20 cellular contexts compared by ENCODE assay signal in the genomic region with DNA sequence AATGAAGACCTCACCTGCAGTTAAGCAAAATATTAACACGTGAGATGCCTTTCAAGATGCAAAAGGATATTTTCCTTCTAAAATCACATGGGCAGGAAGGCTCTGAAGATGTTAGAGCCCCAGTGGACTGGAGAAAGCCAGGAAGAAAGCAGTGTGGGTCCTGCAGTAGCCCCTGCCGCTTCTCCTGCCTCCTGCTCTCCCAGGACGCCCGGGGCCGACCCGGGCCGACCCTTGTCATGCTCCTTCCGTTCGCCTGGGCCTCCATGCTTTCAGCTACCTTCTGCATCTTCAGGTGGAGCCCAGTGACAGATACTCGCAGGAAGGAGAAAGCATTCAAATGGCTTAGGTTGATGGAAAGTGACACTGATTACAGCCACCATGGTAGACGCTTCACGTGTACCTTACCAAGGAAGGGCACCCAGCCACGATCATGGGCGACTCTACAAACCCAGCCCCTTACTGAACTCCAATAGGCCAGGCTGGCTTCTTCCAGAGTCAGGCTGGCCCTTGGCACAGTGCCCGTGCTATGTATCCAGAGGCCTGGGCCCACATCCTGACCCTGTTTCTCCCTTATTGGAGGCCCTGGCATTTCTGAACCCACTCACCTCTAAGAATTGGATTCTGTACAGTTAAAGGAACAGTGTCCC.
A peak's percentile ranks its signal among the peaks of the same experiment; 100 is the strongest.
DNase-seq lines count a peak whose midpoint lies in the region; ATAC-seq and TF ChIP-seq lines count a peak whose summit lies in the region.
"Had no signal": no experiment of that assay in that cellular context is flagged by ENCODE, and none has a peak within 500 bp of the region (broad histone marks: within the 10 kb centered on the region; RNA-seq: fewer than 3 reads in every experiment).

No MANE protein-coding gene starts in this region.

- no peak overlapping the region for H3K4me3 ChIP-seq in lower lobe of right lung
- no peak overlapping the region for H3K4me3 ChIP-seq in sigmoid colon

- ATAC-seq in WTC11 = no peak
- no peak for ATAC-seq in lower lobe of right lung

- POLR2A ChIA-PET in WTC11 (lab: Charles Lee) = interaction anchor here (0.7 kb wide), 1 partner anchor 22 kb away, joined by 3 read pairs; no protein-coding TSS in a partner anchor

- no peaks in the 10 kb centered on the region for H3K9me3 Mint-ChIP-seq in WTC11
- H3K9me3 Mint-ChIP-seq: CD4-positive, CD25-positive, alpha-beta regulatory T cell had no signal

- no peak overlapping the region for H3K4me3 Mint-ChIP-seq in WTC11
- H3K4me3 Mint-ChIP-seq: B cell; CD4-positive, CD25-positive, alpha-beta regulatory T cell had no signal

- peak; percentile 16 for DNase-seq in DMS 273 (lab: John Stamatoyannopoulos, UW; ENCODE audit: unreplicated experiment)
- no peak for DNase-seq in DMS 273 treated with DMSO at 0.1 percent for 48 hours (lab: John Stamatoyannopoulos, UW)
- no peak for DNase-seq in WTC11 (ENCODE audit: low spot score)
- DNase-seq in lower lobe of right lung = peak; percentile 48
- DNase-seq in sigmoid colon = no peak
- no peak for DNase-seq in NCI-H526 treated with DMSO at 0.1 percent for 48 hours (lab: John Stamatoyannopoulos, UW)
- no peak for DNase-seq in NCI-H82 (lab: John Stamatoyannopoulos, UW)
- DNase-seq in glomerular visceral epithelial cell (ENCODE audit: extremely low spot score) = no peak
- DNase-seq: Caco-2; CD4-positive, CD25-positive, alpha-beta regulatory T cell; DMS53; HCEC 1CT; NCI-H1105; NCI-H1694 treated with DMSO at 0.1 percent for 48 hours; NCI-H2107; NCI-H2227 treated with DMSO at 0.1 percent for 48 hours; NCI-H524 had no signal

- H3K4me1 ChIP-seq in lower lobe of right lung (no peaks in the 10 kb centered on the region), sigmoid colon (peaks cover 0 to 22% (median 14%) of the 10 kb centered on the region in 4 donors)
- H3K4me1 ChIP-seq: Caco-2 had no signal

- CTCF ChIA-PET in WTC11 (lab: Charles Lee) = interaction anchor here (0.5 to 1.1 kb wide), 3 partner anchors 24 to 488 kb away, joined by 3 to 4 read pairs (median 3); no protein-coding TSS in a partner anchor

- peaks cover 76% of the 10 kb centered on the region for H3K36me3 ChIP-seq in lower lobe of right lung
- H3K36me3 ChIP-seq in sigmoid colon = peaks cover 0 to 84% (median 26%) of the 10 kb centered on the region in 4 donors

- no peaks in the 10 kb centered on the region for H3K27me3 ChIP-seq in lower lobe of right lung (ENCODE audit: low read depth)
- H3K27me3 ChIP-seq in sigmoid colon = no peaks in the 10 kb centered on the region

- H3K27me3 Mint-ChIP-seq in WTC11 (ENCODE audit: low read depth) = no peaks in the 10 kb centered on the region
- H3K27me3 Mint-ChIP-seq: B cell; CD4-positive, CD25-positive, alpha-beta regulatory T cell had no signal

- intact Hi-C loops in lower lobe of right lung (cut with DNase I) (no loop called here), sigmoid colon (cut with DNase I) (no loop called here)

- peak overlapping the region; percentile 45; the same call in 1 of the 2 replicates for H3K27ac Mint-ChIP-seq in WTC11
- H3K27ac Mint-ChIP-seq: B cell; CD4-positive, CD25-positive, alpha-beta regulatory T cell had no signal

- H3K9me3 ChIP-seq in lower lobe of right lung = no peaks in the 10 kb centered on the region
- no peaks in the 10 kb centered on the region for H3K9me3 ChIP-seq in sigmoid colon
- H3K9me3 ChIP-seq: Caco-2 had no signal

- H3K36me3 Mint-ChIP-seq in WTC11 = peaks cover 4% of the 10 kb centered on the region; the same call in 1 of the 2 replicates

- TF ChIP-seq POLR2A in sigmoid colon (IDR thresholded peaks at IDR 0.05) = no peak

- WGBS in sigmoid colon, 2 donors = 79 to 80% methylated on average over 15 of the region's 15 CpGs

- H3K27ac ChIP-seq in lower lobe of right lung (no peak overlapping the region), sigmoid colon (peak overlapping the region in 3 of 4 donors; percentile 7 to 23 (median 17))
- H3K27ac ChIP-seq: 22Rv1, HL-60 had no signal

- H3K4me1 Mint-ChIP-seq in WTC11 = peaks cover 37% of the 10 kb centered on the region
- H3K4me1 Mint-ChIP-seq: B cell; CD4-positive, CD25-positive, alpha-beta regulatory T cell had no signal

- TF ChIP-seq CTCF in WTC11 (IDR thresholded peaks at IDR 0.05) (no peak), lower lobe of right lung (IDR thresholded peaks at IDR 0.05) (no peak), sigmoid colon (IDR thresholded peaks at IDR 0.05) (no peak)

- no peak for TF ChIP-seq EP300 in sigmoid colon (IDR thresholded peaks at IDR 0.05)

TF ChIP-seq in WTC11, 78 proteins besides CTCF, POLR2A, EP300 and RAD21:
- TF ChIP-seq, protein P1, sequence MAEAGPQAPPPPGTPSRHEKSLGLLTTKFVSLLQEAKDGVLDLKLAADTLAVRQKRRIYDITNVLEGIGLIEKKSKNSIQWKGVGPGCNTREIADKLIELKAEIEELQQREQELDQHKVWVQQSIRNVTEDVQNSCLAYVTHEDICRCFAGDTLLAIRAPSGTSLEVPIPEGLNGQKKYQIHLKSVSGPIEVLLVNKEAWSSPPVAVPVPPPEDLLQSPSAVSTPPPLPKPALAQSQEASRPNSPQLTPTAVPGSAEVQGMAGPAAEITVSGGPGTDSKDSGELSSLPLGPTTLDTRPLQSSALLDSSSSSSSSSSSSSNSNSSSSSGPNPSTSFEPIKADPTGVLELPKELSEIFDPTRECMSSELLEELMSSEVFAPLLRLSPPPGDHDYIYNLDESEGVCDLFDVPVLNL (CRISPR knock-in tag; IDR thresholded peaks at IDR 0.05; ENCODE audit: borderline replicate concordance, low read depth) = no peak
- TF ChIP-seq, protein P2, sequence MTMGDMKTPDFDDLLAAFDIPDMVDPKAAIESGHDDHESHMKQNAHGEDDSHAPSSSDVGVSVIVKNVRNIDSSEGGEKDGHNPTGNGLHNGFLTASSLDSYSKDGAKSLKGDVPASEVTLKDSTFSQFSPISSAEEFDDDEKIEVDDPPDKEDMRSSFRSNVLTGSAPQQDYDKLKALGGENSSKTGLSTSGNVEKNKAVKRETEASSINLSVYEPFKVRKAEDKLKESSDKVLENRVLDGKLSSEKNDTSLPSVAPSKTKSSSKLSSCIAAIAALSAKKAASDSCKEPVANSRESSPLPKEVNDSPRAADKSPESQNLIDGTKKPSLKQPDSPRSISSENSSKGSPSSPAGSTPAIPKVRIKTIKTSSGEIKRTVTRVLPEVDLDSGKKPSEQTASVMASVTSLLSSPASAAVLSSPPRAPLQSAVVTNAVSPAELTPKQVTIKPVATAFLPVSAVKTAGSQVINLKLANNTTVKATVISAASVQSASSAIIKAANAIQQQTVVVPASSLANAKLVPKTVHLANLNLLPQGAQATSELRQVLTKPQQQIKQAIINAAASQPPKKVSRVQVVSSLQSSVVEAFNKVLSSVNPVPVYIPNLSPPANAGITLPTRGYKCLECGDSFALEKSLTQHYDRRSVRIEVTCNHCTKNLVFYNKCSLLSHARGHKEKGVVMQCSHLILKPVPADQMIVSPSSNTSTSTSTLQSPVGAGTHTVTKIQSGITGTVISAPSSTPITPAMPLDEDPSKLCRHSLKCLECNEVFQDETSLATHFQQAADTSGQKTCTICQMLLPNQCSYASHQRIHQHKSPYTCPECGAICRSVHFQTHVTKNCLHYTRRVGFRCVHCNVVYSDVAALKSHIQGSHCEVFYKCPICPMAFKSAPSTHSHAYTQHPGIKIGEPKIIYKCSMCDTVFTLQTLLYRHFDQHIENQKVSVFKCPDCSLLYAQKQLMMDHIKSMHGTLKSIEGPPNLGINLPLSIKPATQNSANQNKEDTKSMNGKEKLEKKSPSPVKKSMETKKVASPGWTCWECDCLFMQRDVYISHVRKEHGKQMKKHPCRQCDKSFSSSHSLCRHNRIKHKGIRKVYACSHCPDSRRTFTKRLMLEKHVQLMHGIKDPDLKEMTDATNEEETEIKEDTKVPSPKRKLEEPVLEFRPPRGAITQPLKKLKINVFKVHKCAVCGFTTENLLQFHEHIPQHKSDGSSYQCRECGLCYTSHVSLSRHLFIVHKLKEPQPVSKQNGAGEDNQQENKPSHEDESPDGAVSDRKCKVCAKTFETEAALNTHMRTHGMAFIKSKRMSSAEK (CRISPR knock-in tag; IDR thresholded peaks at IDR 0.05; ENCODE audit: borderline replicate concordance) = no peak
- TF ChIP-seq ZNF263 (CRISPR knock-in tag; IDR thresholded peaks at IDR 0.05; ENCODE audit: low read depth) (no peak), SMAD3 (CRISPR knock-in tag; IDR thresholded peaks at IDR 0.05; ENCODE audit: borderline replicate concordance) (no peak)
- TF ChIP-seq, protein P3, sequence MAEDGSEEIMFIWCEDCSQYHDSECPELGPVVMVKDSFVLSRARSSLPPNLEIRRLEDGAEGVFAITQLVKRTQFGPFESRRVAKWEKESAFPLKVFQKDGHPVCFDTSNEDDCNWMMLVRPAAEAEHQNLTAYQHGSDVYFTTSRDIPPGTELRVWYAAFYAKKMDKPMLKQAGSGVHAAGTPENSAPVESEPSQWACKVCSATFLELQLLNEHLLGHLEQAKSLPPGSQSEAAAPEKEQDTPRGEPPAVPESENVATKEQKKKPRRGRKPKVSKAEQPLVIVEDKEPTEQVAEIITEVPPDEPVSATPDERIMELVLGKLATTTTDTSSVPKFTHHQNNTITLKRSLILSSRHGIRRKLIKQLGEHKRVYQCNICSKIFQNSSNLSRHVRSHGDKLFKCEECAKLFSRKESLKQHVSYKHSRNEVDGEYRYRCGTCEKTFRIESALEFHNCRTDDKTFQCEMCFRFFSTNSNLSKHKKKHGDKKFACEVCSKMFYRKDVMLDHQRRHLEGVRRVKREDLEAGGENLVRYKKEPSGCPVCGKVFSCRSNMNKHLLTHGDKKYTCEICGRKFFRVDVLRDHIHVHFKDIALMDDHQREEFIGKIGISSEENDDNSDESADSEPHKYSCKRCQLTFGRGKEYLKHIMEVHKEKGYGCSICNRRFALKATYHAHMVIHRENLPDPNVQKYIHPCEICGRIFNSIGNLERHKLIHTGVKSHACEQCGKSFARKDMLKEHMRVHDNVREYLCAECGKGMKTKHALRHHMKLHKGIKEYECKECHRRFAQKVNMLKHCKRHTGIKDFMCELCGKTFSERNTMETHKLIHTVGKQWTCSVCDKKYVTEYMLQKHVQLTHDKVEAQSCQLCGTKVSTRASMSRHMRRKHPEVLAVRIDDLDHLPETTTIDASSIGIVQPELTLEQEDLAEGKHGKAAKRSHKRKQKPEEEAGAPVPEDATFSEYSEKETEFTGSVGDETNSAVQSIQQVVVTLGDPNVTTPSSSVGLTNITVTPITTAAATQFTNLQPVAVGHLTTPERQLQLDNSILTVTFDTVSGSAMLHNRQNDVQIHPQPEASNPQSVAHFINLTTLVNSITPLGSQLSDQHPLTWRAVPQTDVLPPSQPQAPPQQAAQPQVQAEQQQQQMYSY (CRISPR knock-in tag; IDR thresholded peaks at IDR 0.05) = no peak

Comparison
In these comparisons a context has a peak if more than half of its experiments do, and no peak if none do; other contexts are left out.
1. DNase-seq: peak in DMS 273 (single experiment) and lower lobe of right lung (single experiment); none in DMS 273 treated with DMSO at 0.1 percent for 48 hours (single experiment), WTC11 (single experiment), sigmoid colon (single experiment), NCI-H526 treated with DMSO at 0.1 percent for 48 hours (single experiment), NCI-H82 (single experiment) and glomerular visceral epithelial cell (single experiment).